ENCODE assay signal across 9 cellular contexts in genomic region chr11:47899801-47900200, GRCh38. TPM values are rescaled to one million over a fixed set of nuclear protein-coding genes. Genes with fewer than 3 reads are reported as not detected.
A peak's percentile ranks its signal among the peaks of the same experiment; 100 is the strongest.
DNase-seq lines count a peak whose midpoint lies in the region; ATAC-seq lines count a peak whose summit lies in the region.
"Had no signal": no experiment of that assay in that cellular context is flagged by ENCODE, and none has a peak within 500 bp of the region (broad histone marks: within the 10 kb centered on the region; RNA-seq: fewer than 3 reads in every experiment).

No MANE protein-coding gene starts in this region.

- H3K4me1 Mint-ChIP-seq in activated CD4-positive, alpha-beta T cell treated with anti-CD3 and anti-CD28 coated beads, Interleukin-2, amount 10 ng/mL, durations not matched to agents 7 days and 5 days = peaks cover 16% of the 10 kb centered on the region
- peaks cover 34% of the 10 kb centered on the region for H3K4me1 Mint-ChIP-seq in stimulated activated memory B cell treated with anti-CD40 and anti-IgM and Interleukin-4, amounts not matched to agents 10 μg/mL and 1 μg/mL and 100 μg/mL, for 72 hours

- peak; percentile 15 for DNase-seq in activated CD4-positive, alpha-beta T cell treated with anti-CD3 and anti-CD28 coated beads, Interleukin-2, amount 10 ng/mL, durations not matched to agents 7 days and 5 days
- DNase-seq in activated CD4-positive, alpha-beta T cell treated with anti-CD3 and anti-CD28 coated beads, Interleukin-2, amount 50 U/mL, for 1 hour = no peak
- no peak for DNase-seq in amygdala (lab: John Stamatoyannopoulos, UW)
- no peak for DNase-seq in NCI-H187 treated with DMSO at 0.1 percent for 48 hours (lab: John Stamatoyannopoulos, UW)
- no peak for DNase-seq in DMS 273 treated with DMSO at 0.1 percent for 48 hours (lab: John Stamatoyannopoulos, UW)
- DNase-seq: activated CD4-positive, alpha-beta T cell treated with anti-CD3 and anti-CD28 coated beads for 4 hours had no signal

- H3K36me3 Mint-ChIP-seq in activated CD4-positive, alpha-beta T cell treated with anti-CD3 and anti-CD28 coated beads, Interleukin-2, amount 10 ng/mL, durations not matched to agents 7 days and 5 days (ENCODE audit: low read depth) = no peaks in the 10 kb centered on the region
- H3K36me3 Mint-ChIP-seq in stimulated activated memory B cell treated with anti-CD40 and anti-IgM and Interleukin-4, amounts not matched to agents 10 μg/mL and 1 μg/mL and 100 μg/mL, for 72 hours = peaks cover 5% of the 10 kb centered on the region

- CTCF ChIA-PET in activated CD4-positive, alpha-beta T cell treated with anti-CD3 and anti-CD28 coated beads, Interleukin-2, amount 10 ng/mL, durations not matched to agents 7 days and 5 days (lab: Charles Lee) = interaction anchor here (0.6 to 1.5 kb wide), 3 partner anchors 10 to 119 kb away, joined by 3 to 4 read pairs (median 3); no protein-coding TSS in a partner anchor

- H3K27ac Mint-ChIP-seq in activated CD4-positive, alpha-beta T cell treated with anti-CD3 and anti-CD28 coated beads, Interleukin-2, amount 10 ng/mL, durations not matched to agents 7 days and 5 days = no peak overlapping the region
- H3K27ac Mint-ChIP-seq in stimulated activated memory B cell treated with anti-CD40 and anti-IgM and Interleukin-4, amounts not matched to agents 10 μg/mL and 1 μg/mL and 100 μg/mL, for 72 hours = peak overlapping the region; percentile 72

- POLR2A ChIA-PET in activated CD4-positive, alpha-beta T cell treated with anti-CD3 and anti-CD28 coated beads, Interleukin-2, amount 10 ng/mL, durations not matched to agents 7 days and 5 days (lab: Charles Lee) = no interaction called here

- H3K9me3 Mint-ChIP-seq in activated CD4-positive, alpha-beta T cell treated with anti-CD3 and anti-CD28 coated beads, Interleukin-2, amount 10 ng/mL, durations not matched to agents 7 days and 5 days = peaks cover 6% of the 10 kb centered on the region
- H3K9me3 Mint-ChIP-seq in stimulated activated memory B cell treated with anti-CD40 and anti-IgM and Interleukin-4, amounts not matched to agents 10 μg/mL and 1 μg/mL and 100 μg/mL, for 72 hours = peaks cover 2% of the 10 kb centered on the region

- H3K4me3 Mint-ChIP-seq in activated CD4-positive, alpha-beta T cell treated with anti-CD3 and anti-CD28 coated beads, Interleukin-2, amount 10 ng/mL, durations not matched to agents 7 days and 5 days = no peak overlapping the region
- no peak overlapping the region for H3K4me3 Mint-ChIP-seq in stimulated activated memory B cell treated with anti-CD40 and anti-IgM and Interleukin-4, amounts not matched to agents 10 μg/mL and 1 μg/mL and 100 μg/mL, for 72 hours

- H3K27me3 Mint-ChIP-seq in activated CD4-positive, alpha-beta T cell treated with anti-CD3 and anti-CD28 coated beads, Interleukin-2, amount 10 ng/mL, durations not matched to agents 7 days and 5 days = no peaks in the 10 kb centered on the region
- no peaks in the 10 kb centered on the region for H3K27me3 Mint-ChIP-seq in stimulated activated memory B cell treated with anti-CD40 and anti-IgM and Interleukin-4, amounts not matched to agents 10 μg/mL and 1 μg/mL and 100 μg/mL, for 72 hours

- ATAC-seq in HG02610 (IDR thresholded peaks at IDR 0.05; ENCODE audit: unreplicated experiment) (peak; percentile 98), HG03469 (IDR thresholded peaks at IDR 0.05; ENCODE audit: unreplicated experiment) (peak; percentile 95)
- ATAC-seq in stimulated activated memory B cell treated with anti-CD40 and anti-IgM and Interleukin-4, amounts not matched to agents 10 μg/mL and 1 μg/mL and 100 μg/mL, for 72 hours = peak; percentile 99

RNA-seq across cellular contexts. Expression of gene NUP160, which starts 51.7 kb away (rescaled TPM):
- 10 to 100 TPM; 66.3 to 67.3 TPM for total RNA-seq in activated CD4-positive, alpha-beta T cell treated with anti-CD3 and anti-CD28 coated beads, Interleukin-2, amount 10 ng/mL, durations not matched to agents 7 days and 5 days
